In the genomic region with DNA sequence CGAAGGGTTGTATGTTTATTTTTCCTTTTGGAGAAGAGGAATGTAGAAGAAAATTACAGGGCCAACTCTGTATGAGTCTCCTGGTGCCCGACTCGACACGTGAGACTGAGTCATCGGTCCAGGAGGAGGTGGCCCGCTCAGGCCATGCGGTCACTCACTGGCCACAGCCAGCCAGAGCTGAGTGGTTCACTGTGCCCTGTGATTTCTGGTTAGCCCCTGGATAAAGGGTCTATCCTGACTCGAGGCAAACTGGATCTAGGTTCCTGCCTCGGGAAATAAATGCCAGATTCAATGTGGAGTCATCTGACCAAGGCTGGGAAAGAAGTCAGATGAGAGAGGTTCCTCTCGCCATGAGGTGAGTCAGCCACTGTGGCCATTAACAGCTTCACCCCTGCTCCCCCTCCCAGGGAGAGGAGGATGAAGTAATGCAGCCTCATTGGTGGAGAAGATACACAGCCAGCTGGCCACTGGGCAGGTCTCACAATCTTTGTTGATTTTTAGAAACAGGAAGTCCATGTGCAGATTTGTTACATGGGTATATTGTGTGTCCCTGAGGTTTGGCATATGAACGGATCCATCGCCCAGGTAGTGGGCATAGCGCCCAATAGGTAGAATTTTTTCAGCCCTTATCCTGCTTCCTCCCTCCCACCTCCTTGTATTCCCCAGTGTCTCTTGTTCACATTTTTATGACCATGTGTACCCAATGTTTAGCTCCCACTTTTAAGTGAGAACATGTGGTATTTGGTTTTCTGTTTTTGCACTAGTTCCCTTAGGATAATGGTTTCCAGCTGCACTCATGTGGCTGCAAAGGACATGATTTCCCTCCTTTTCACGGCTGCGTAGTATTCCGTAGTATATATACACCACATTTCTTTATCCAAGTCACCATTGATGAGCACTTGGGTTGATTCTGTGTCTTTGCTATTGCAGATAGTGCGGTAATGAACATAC, we compare ENCODE assay signal across 1 cellular context.
A peak's percentile ranks its signal among the peaks of the same experiment; 100 is the strongest.
TF ChIP-seq lines count a peak whose summit lies in the region.

No MANE protein-coding gene starts in this region.

TF ChIP-seq in K562, 482 proteins besides CTCF, POLR2A, EP300 and RAD21 (continued from another document):
- TF ChIP-seq ZNF175 (CRISPR knock-in tag; IDR thresholded peaks at IDR 0.05; ENCODE audit: low read depth) = peak; percentile 92
- TF ChIP-seq SUPT5H (IDR thresholded peaks at IDR 0.05) = peak; percentile 60
- TF ChIP-seq ZNF79 (CRISPR knock-in tag; IDR thresholded peaks at IDR 0.05; ENCODE audit: low read depth) = no peak
- TF ChIP-seq NFRKB (IDR thresholded peaks at IDR 0.05; ENCODE audit: low read depth) = peak; percentile 79
- TF ChIP-seq, protein P1, sequence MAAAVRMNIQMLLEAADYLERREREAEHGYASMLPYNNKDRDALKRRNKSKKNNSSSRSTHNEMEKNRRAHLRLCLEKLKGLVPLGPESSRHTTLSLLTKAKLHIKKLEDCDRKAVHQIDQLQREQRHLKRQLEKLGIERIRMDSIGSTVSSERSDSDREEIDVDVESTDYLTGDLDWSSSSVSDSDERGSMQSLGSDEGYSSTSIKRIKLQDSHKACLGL (CRISPR knock-in tag; IDR thresholded peaks at IDR 0.05; ENCODE audit: borderline replicate concordance, poor library complexity, severe bottlenecking) = no peak
- TF ChIP-seq, protein P2, sequence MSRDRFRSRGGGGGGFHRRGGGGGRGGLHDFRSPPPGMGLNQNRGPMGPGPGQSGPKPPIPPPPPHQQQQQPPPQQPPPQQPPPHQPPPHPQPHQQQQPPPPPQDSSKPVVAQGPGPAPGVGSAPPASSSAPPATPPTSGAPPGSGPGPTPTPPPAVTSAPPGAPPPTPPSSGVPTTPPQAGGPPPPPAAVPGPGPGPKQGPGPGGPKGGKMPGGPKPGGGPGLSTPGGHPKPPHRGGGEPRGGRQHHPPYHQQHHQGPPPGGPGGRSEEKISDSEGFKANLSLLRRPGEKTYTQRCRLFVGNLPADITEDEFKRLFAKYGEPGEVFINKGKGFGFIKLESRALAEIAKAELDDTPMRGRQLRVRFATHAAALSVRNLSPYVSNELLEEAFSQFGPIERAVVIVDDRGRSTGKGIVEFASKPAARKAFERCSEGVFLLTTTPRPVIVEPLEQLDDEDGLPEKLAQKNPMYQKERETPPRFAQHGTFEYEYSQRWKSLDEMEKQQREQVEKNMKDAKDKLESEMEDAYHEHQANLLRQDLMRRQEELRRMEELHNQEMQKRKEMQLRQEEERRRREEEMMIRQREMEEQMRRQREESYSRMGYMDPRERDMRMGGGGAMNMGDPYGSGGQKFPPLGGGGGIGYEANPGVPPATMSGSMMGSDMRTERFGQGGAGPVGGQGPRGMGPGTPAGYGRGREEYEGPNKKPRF (IDR thresholded peaks at IDR 0.05; ENCODE audit: low read depth, low read length) = no peak
- peak; percentile 55 for TF ChIP-seq JUNB (CRISPR knock-in tag; conservative IDR thresholded peaks at IDR 0.05)
- TF ChIP-seq, protein P3, sequence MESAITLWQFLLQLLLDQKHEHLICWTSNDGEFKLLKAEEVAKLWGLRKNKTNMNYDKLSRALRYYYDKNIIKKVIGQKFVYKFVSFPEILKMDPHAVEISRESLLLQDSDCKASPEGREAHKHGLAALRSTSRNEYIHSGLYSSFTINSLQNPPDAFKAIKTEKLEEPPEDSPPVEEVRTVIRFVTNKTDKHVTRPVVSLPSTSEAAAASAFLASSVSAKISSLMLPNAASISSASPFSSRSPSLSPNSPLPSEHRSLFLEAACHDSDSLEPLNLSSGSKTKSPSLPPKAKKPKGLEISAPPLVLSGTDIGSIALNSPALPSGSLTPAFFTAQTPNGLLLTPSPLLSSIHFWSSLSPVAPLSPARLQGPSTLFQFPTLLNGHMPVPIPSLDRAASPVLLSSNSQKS (CRISPR knock-in tag; IDR thresholded peaks at IDR 0.05) = no peak
- TF ChIP-seq ZNF583 (CRISPR knock-in tag; IDR thresholded peaks at IDR 0.05) = no peak; the same call in 1 of the 2 replicates
- TF ChIP-seq ZNF354B (CRISPR knock-in tag; IDR thresholded peaks at IDR 0.05) = no peak
- no peak for TF ChIP-seq PML (IDR thresholded peaks at IDR 0.05; ENCODE audit: low read length)
- TF ChIP-seq, protein P4, sequence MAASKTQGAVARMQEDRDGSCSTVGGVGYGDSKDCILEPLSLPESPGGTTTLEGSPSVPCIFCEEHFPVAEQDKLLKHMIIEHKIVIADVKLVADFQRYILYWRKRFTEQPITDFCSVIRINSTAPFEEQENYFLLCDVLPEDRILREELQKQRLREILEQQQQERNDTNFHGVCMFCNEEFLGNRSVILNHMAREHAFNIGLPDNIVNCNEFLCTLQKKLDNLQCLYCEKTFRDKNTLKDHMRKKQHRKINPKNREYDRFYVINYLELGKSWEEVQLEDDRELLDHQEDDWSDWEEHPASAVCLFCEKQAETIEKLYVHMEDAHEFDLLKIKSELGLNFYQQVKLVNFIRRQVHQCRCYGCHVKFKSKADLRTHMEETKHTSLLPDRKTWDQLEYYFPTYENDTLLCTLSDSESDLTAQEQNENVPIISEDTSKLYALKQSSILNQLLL (CRISPR knock-in tag; IDR thresholded peaks at IDR 0.05; ENCODE audit: borderline replicate concordance) = no peak
- TF ChIP-seq KDM1A (IDR thresholded peaks at IDR 0.05) = peak; percentile 73 to 89
- TF ChIP-seq CCNT2 (IDR thresholded peaks at IDR 0.05; ENCODE audit: borderline replicate concordance, extremely low read depth, insufficient read length, low read depth, low read length) = no peak
- peak in 1 of 2 experiments; percentile 10; a peak in 1 of 4 replicates for TF ChIP-seq SIN3A (IDR thresholded peaks at IDR 0.05; ENCODE audit: borderline replicate concordance in 2 of 2, control insufficient read depth in 1 of 2, low read depth in 2 of 2, low read length in 2 of 2)
- no peak for TF ChIP-seq ZZZ3 (IDR thresholded peaks at IDR 0.05)
- peak; percentile 100 for TF ChIP-seq FOSL1 (tag; conservative IDR thresholded peaks at IDR 0.05)
- no peak for TF ChIP-seq FOXA1 (IDR thresholded peaks at IDR 0.05; ENCODE audit: borderline replicate concordance)
